16 cellular contexts compared by ENCODE assay signal in genomic region chr12:3496964-3497363, GRCh38. TPM values are rescaled to one million over a fixed set of nuclear protein-coding genes. Genes with fewer than 3 reads are reported as not detected.
DNase-seq lines count a peak whose midpoint lies in the region; ATAC-seq and TF ChIP-seq lines count a peak whose summit lies in the region.
"Had no signal": no experiment of that assay in that cellular context is flagged by ENCODE, and none has a peak within 500 bp of the region (broad histone marks: within the 10 kb centered on the region; RNA-seq: fewer than 3 reads in every experiment).

No MANE protein-coding gene starts in this region.

- DNase-seq in AG09309 (ENCODE audit: low read depth) = no peak
- peak; percentile 77 for DNase-seq in G401 (ENCODE audit: low spot score)
- peak; percentile 5 for DNase-seq in NCI-H748 treated with DMSO at 0.1 percent for 48 hours (lab: John Stamatoyannopoulos, UW)
- peak; percentile 83 for DNase-seq in endodermal cell
- no peak for DNase-seq in right cardiac atrium
- DNase-seq in mesenchymal stem cell = no peak
- DNase-seq in suprapubic skin (ENCODE audit: low spot score in 2 of 2) = no peak
- DNase-seq in heart left ventricle = no peak
- DNase-seq: activated CD4-positive, alpha-beta memory T cell treated with anti-CD3 and anti-CD28 coated beads, Interleukin-2, amount 10 ng/mL, durations not matched to agents 7 days and 5 days; CD4-positive, CD25-positive, alpha-beta regulatory T cell had no signal

- H3K4me1 Mint-ChIP-seq in endodermal cell = peaks cover 12% of the 10 kb centered on the region
- H3K4me1 Mint-ChIP-seq: activated CD4-positive, alpha-beta memory T cell treated with anti-CD3 and anti-CD28 coated beads, Interleukin-2, amount 10 ng/mL, durations not matched to agents 7 days and 5 days had no signal

- H4K91ac ChIP-seq in mesenchymal stem cell (ENCODE audit: low read length) = no peak overlapping the region

- no peaks in the 10 kb centered on the region for H3K79me1 ChIP-seq in mesenchymal stem cell (replicated peaks; ENCODE audit: low read length, poor library complexity, severe bottlenecking)

- TF ChIP-seq CTCF in AG09309 (IDR thresholded peaks at IDR 0.05; ENCODE audit: control insufficient read depth, insufficient read depth, low read depth, low read length, missing control alignments) = peak; percentile 7
- TF ChIP-seq CTCF in endodermal cell (conservative IDR thresholded peaks at IDR 0.05) = peak; percentile 86
- no peak for TF ChIP-seq CTCF in suprapubic skin (IDR thresholded peaks at IDR 0.05)
- no peak for TF ChIP-seq CTCF in heart left ventricle (IDR thresholded peaks at IDR 0.05)

- no peak overlapping the region for H2AK5ac ChIP-seq in mesenchymal stem cell (ENCODE audit: low read length, severe bottlenecking)

- peaks cover 50% of the 10 kb centered on the region for H3K27me3 ChIP-seq in endodermal cell (ENCODE audit: control insufficient read depth, insufficient read depth, low read length, poor library complexity, severe bottlenecking)
- H3K27me3 ChIP-seq in right cardiac atrium (ENCODE audit: control insufficient read depth, insufficient read depth) = no peaks in the 10 kb centered on the region
- H3K27me3 ChIP-seq in mesenchymal stem cell (ENCODE audit: control insufficient read depth in 1 of 2, insufficient read depth in 1 of 2, low read length in 2 of 2) = peaks cover 43 to 58% of the 10 kb centered on the region in 2 experiments
- H3K27me3 ChIP-seq in suprapubic skin = peaks cover 49% of the 10 kb centered on the region
- H3K27me3 ChIP-seq in heart left ventricle = peaks cover 5 to 39% (median 26%) of the 10 kb centered on the region in 9 donors

- no peak for ATAC-seq in right cardiac atrium
- ATAC-seq in heart left ventricle = no peak
- ATAC-seq: activated naive CD4-positive, alpha-beta T cell treated with anti-CD3 and anti-CD28 coated beads, Interleukin-2, amount 50 U/mL, for 72 hours had no signal

- H3K9me3 Mint-ChIP-seq in endodermal cell = peaks cover 13% of the 10 kb centered on the region
- H3K9me3 Mint-ChIP-seq: activated CD4-positive, alpha-beta memory T cell treated with anti-CD3 and anti-CD28 coated beads, Interleukin-2, amount 10 ng/mL, durations not matched to agents 7 days and 5 days; activated naive CD4-positive, alpha-beta T cell treated with anti-CD3 and anti-CD28 coated beads, Interleukin-2, amount 50 U/mL, for 72 hours had no signal

- peaks cover 66% of the 10 kb centered on the region for H3K27me3 Mint-ChIP-seq in endodermal cell (ENCODE audit: insufficient read depth)

- no peak overlapping the region for H2BK15ac ChIP-seq in mesenchymal stem cell (ENCODE audit: low read depth, poor library complexity, severe bottlenecking)

- H3K4me1 ChIP-seq in endodermal cell (ENCODE audit: control insufficient read depth, insufficient read depth, low read length) = peaks cover 2% of the 10 kb centered on the region
- no peaks in the 10 kb centered on the region for H3K4me1 ChIP-seq in right cardiac atrium (ENCODE audit: control insufficient read depth, insufficient read depth, low read length)
- peaks cover 10% of the 10 kb centered on the region for H3K4me1 ChIP-seq in mesenchymal stem cell (ENCODE audit: control insufficient read depth, insufficient read depth, low read depth, low read length)
- H3K4me1 ChIP-seq in suprapubic skin = peaks cover 6% of the 10 kb centered on the region
- peaks cover 0 to 22% (median under 1%) of the 10 kb centered on the region in 12 donors for H3K4me1 ChIP-seq in heart left ventricle

- no peak overlapping the region for H2AFZ ChIP-seq in mesenchymal stem cell (ENCODE audit: low read depth, low read length)

- 43 to 67% methylated on average over 1 of the region's 1 CpG for WGBS in endodermal cell (ENCODE audit: insufficient coverage in 1 of 2, insufficient read length in 1 of 2), 2 experiments
- WGBS in right cardiac atrium = 63% methylated on average over 1 of the region's 1 CpG
- WGBS in mesenchymal stem cell = 48% methylated on average over 1 of the region's 1 CpG
- WGBS in suprapubic skin = 79% methylated on average over 1 of the region's 1 CpG
- WGBS in heart left ventricle, 4 donors = 56 to 75% (median 66%) methylated on average over 1 of the region's 1 CpG

- H3K36me3 Mint-ChIP-seq in endodermal cell (ENCODE audit: low read depth) = no peaks in the 10 kb centered on the region
- H3K36me3 Mint-ChIP-seq: activated naive CD4-positive, alpha-beta T cell treated with anti-CD3 and anti-CD28 coated beads, Interleukin-2, amount 50 U/mL, for 72 hours; CD4-positive, CD25-positive, alpha-beta regulatory T cell had no signal

- no peak overlapping the region for H3K14ac ChIP-seq in mesenchymal stem cell (ENCODE audit: low read length in 2 of 2)

- H3K4me2 ChIP-seq in mesenchymal stem cell (ENCODE audit: low read length, poor library complexity, severe bottlenecking) = no peak overlapping the region

- H2BK12ac ChIP-seq in mesenchymal stem cell (ENCODE audit: low read length in 2 of 2) = no peak overlapping the region

- no peak overlapping the region for H3K23ac ChIP-seq in mesenchymal stem cell (ENCODE audit: low read length in 2 of 2)

- no peak overlapping the region for H3K4me3 Mint-ChIP-seq in endodermal cell
- H3K4me3 Mint-ChIP-seq: activated CD4-positive, alpha-beta memory T cell treated with anti-CD3 and anti-CD28 coated beads, Interleukin-2, amount 10 ng/mL, durations not matched to agents 7 days and 5 days; CD4-positive, CD25-positive, alpha-beta regulatory T cell had no signal

- no peak for TF ChIP-seq POLR2A in suprapubic skin (IDR thresholded peaks at IDR 0.05)
- TF ChIP-seq POLR2A in heart left ventricle (IDR thresholded peaks at IDR 0.05) = no peak

- H3K4ac ChIP-seq in mesenchymal stem cell (ENCODE audit: low read depth in 1 of 2, low read length in 2 of 2) = no peak overlapping the region

- H2BK5ac ChIP-seq in mesenchymal stem cell (ENCODE audit: low read depth, low read length, poor library complexity, severe bottlenecking) = no peak overlapping the region

- intact Hi-C loops in right cardiac atrium (cut with DNase I) (loop anchor here in 1 of 4 donors (10.0 kb wide), 1 partner anchor 108 kb away; no protein-coding TSS in a partner anchor), heart left ventricle (cut with DNase I) (loop anchor here in 1 of 10 donors (10.0 kb wide), 3 partner anchors 108 to 278 kb away; no protein-coding TSS in a partner anchor)

- in situ Hi-C loops in G401 (cut with HindIII; ENCODE audit: low sequenced_read_pairs) = no loop called here

- no peak overlapping the region for H2BK120ac ChIP-seq in mesenchymal stem cell (ENCODE audit: low read depth, low read length)

- no peaks in the 10 kb centered on the region for H3K36me3 ChIP-seq in endodermal cell (ENCODE audit: control insufficient read depth, insufficient read depth, low read length)
- no peaks in the 10 kb centered on the region for H3K36me3 ChIP-seq in mesenchymal stem cell (ENCODE audit: control insufficient read depth in 1 of 2, insufficient read depth in 2 of 2, low read depth in 1 of 2, low read length in 2 of 2)
- no peaks in the 10 kb centered on the region for H3K36me3 ChIP-seq in suprapubic skin
- no peaks in the 10 kb centered on the region for H3K36me3 ChIP-seq in heart left ventricle

- no peaks in the 10 kb centered on the region for H3K9me3 ChIP-seq in endodermal cell (ENCODE audit: control insufficient read depth, low read length)
- H3K9me3 ChIP-seq in right cardiac atrium (ENCODE audit: control insufficient read depth, low read length) = no peaks in the 10 kb centered on the region
- no peaks in the 10 kb centered on the region for H3K9me3 ChIP-seq in mesenchymal stem cell (ENCODE audit: control insufficient read depth, low read length)
- no peaks in the 10 kb centered on the region for H3K9me3 ChIP-seq in suprapubic skin
- no peaks in the 10 kb centered on the region for H3K9me3 ChIP-seq in heart left ventricle

- H3K27ac ChIP-seq in endodermal cell (ENCODE audit: low read depth, low read length) = no peak overlapping the region
- H3K27ac ChIP-seq in right cardiac atrium (ENCODE audit: low read length) = no peak overlapping the region
- no peak overlapping the region for H3K27ac ChIP-seq in mesenchymal stem cell (ENCODE audit: low read length, poor library complexity, severe bottlenecking)
- no peak overlapping the region for H3K27ac ChIP-seq in suprapubic skin
- no peak overlapping the region for H3K27ac ChIP-seq in heart left ventricle
- H3K27ac ChIP-seq: SK-N-MC, skin epidermis had no signal

- no peak overlapping the region for H4K8ac ChIP-seq in mesenchymal stem cell (ENCODE audit: low read length)

- H3K4me3 ChIP-seq in AG09309 (ENCODE audit: control insufficient read depth, low read depth, low read length) = no peak overlapping the region
- H3K4me3 ChIP-seq in endodermal cell (ENCODE audit: low read length) = no peak overlapping the region
- H3K4me3 ChIP-seq in right cardiac atrium (ENCODE audit: low read length) = no peak overlapping the region
- H3K4me3 ChIP-seq in mesenchymal stem cell (ENCODE audit: insufficient read depth in 1 of 2, low read depth in 1 of 2, low read length in 2 of 2) = no peak overlapping the region
- H3K4me3 ChIP-seq in suprapubic skin = no peak overlapping the region
- no peak overlapping the region for H3K4me3 ChIP-seq in heart left ventricle
- H3K4me3 ChIP-seq: SK-N-MC, skin epidermis had no signal

- H3K9ac ChIP-seq in endodermal cell (ENCODE audit: extremely low read depth, low read length, poor library complexity, severe bottlenecking) (no peak overlapping the region), mesenchymal stem cell (ENCODE audit: low read length) (no peak overlapping the region)

- H3K18ac ChIP-seq in mesenchymal stem cell (ENCODE audit: low read depth in 1 of 2, low read length in 2 of 2) = no peak overlapping the region

- no peak for TF ChIP-seq EP300 in suprapubic skin (IDR thresholded peaks at IDR 0.05)

- no peak overlapping the region for H3K27ac Mint-ChIP-seq in endodermal cell
- H3K27ac Mint-ChIP-seq: activated CD4-positive, alpha-beta memory T cell treated with anti-CD3 and anti-CD28 coated beads, Interleukin-2, amount 10 ng/mL, durations not matched to agents 7 days and 5 days; activated naive CD4-positive, alpha-beta T cell treated with anti-CD3 and anti-CD28 coated beads, Interleukin-2, amount 50 U/mL, for 72 hours; CD4-positive, CD25-positive, alpha-beta regulatory T cell had no signal

RNA-seq across cellular contexts. Expression of gene PRMT8, which starts 6.0 kb away (rescaled TPM):
- total RNA-seq in G401 (2014; rRNA removed; shearing (Covaris generic)) = not detected in 2 replicates
- total RNA-seq in endodermal cell = under 1 TPM; 0.29 to 0.42 TPM
- 5.3 TPM for polyA plus RNA-seq in endodermal cell (2013, experiment 1 of 2)
- polyA plus RNA-seq in endodermal cell (2013, experiment 2 of 2) = 4.7 TPM
- 1 to 10 TPM; 1.2 to 6.1 (median 1.8) TPM for total RNA-seq in right cardiac atrium
- 0.63 TPM for polyA plus RNA-seq in right cardiac atrium
- polyA plus RNA-seq in mesenchymal stem cell (2013, experiment 1 of 2) = not detected
- polyA plus RNA-seq in mesenchymal stem cell (2013, experiment 2 of 2) = not detected
- total RNA-seq in suprapubic skin = not detected
- not detected for total RNA-seq in heart left ventricle
- polyA plus RNA-seq in heart left ventricle = not detected
- total RNA-seq: activated CD4-positive, alpha-beta memory T cell treated with anti-CD3 and anti-CD28 coated beads, Interleukin-2, amount 10 ng/mL, durations not matched to agents 7 days and 5 days; activated naive CD4-positive, alpha-beta T cell treated with anti-CD3 and anti-CD28 coated beads, Interleukin-2, amount 50 U/mL, for 72 hours; CD4-positive, CD25-positive, alpha-beta regulatory T cell; dermis microvascular lymphatic vessel endothelial cell; glomerular endothelial cell; M059J had no signal
- polyA plus RNA-seq: CD4-positive, CD25-positive, alpha-beta regulatory T cell had no signal

Comparison
In these comparisons a context has a peak if more than half of its experiments do, and no peak if none do; other contexts are left out.
1. DNase-seq: peak in G401 (single experiment), NCI-H748 treated with DMSO at 0.1 percent for 48 hours (single experiment) and endodermal cell (single experiment); none in AG09309 (single experiment), right cardiac atrium (0 of 3), mesenchymal stem cell (single experiment), suprapubic skin (0 of 2) and heart left ventricle (0 of 5).
2. CTCF ChIP-seq: peak in AG09309 (single experiment) and endodermal cell (single experiment); none in suprapubic skin (0 of 2) and heart left ventricle (0 of 12).